ENCODE assay signal across 1 cellular context in genomic region chrX:13691845-13692334, GRCh38.
TF ChIP-seq lines count a peak whose summit lies in the region.

No MANE protein-coding gene starts in this region.

TF ChIP-seq in HEK293, 187 proteins besides CTCF, POLR2A, EP300 and RAD21 (continued from another document):
- TF ChIP-seq HOXD13 (CRISPR knock-in tag; IDR thresholded peaks at IDR 0.05; ENCODE audit: borderline replicate concordance) (no peak), ZXDB (tag by site-specific recombination; IDR thresholded peaks at IDR 0.05) (peak; percentile 79), ZNF416 (tag by site-specific recombination; IDR thresholded peaks at IDR 0.05) (no peak), ZNF521 (tag by site-specific recombination; IDR thresholded peaks at IDR 0.05) (no peak), PATZ1 (tag by site-specific recombination; IDR thresholded peaks at IDR 0.05) (peak; percentile 78), ZNF664 (tag by site-specific recombination; IDR thresholded peaks at IDR 0.05) (peak; percentile 62; the same call in 1 of the 2 replicates), ZBTB20 (tag by site-specific recombination; IDR thresholded peaks at IDR 0.05) (0 out of 2 replicates have a peak, but pooled peaks have one; percentile 14), KLF8 (tag by site-specific recombination; IDR thresholded peaks at IDR 0.05) (peak; percentile 69), ZNF510 (tag by site-specific recombination; IDR thresholded peaks at IDR 0.05; ENCODE audit: insufficient replicate concordance) (no peak), ZNF76 (tag by site-specific recombination; IDR thresholded peaks at IDR 0.05; ENCODE audit: borderline replicate concordance, low read depth) (no peak), HIC1 (tag by site-specific recombination; IDR thresholded peaks at IDR 0.05) (peak; percentile 55; the same call in 1 of the 2 replicates), GLIS1 (tag by site-specific recombination; IDR thresholded peaks at IDR 0.05) (peak; percentile 57), ZFP69B (tag by site-specific recombination; IDR thresholded peaks at IDR 0.05) (0 out of 2 replicates have a peak, but pooled peaks have one; percentile 15), PRDM6 (tag by site-specific recombination; IDR thresholded peaks at IDR 0.05) (peak; percentile 47; the same call in 1 of the 2 replicates), GLIS2 (tag by site-specific recombination; IDR thresholded peaks at IDR 0.05) (0 out of 2 replicates have a peak, but pooled peaks have one; percentile 30), ZBTB8A (tag by site-specific recombination; IDR thresholded peaks at IDR 0.05) (0 out of 2 replicates have a peak, but pooled peaks have one; percentile 31), ZNF335 (tag by site-specific recombination; conservative IDR thresholded peaks at IDR 0.05) (0 out of 2 replicates have a peak, but pooled peaks have one; percentile 39), ZNF692 (tag by site-specific recombination; IDR thresholded peaks at IDR 0.05) (peak; percentile 76), INSM2 (tag by site-specific recombination; IDR thresholded peaks at IDR 0.05) (peak; percentile 79), SP7 (tag by site-specific recombination; IDR thresholded peaks at IDR 0.05) (peak; percentile 78), ZEB2 (tag by site-specific recombination; IDR thresholded peaks at IDR 0.05) (peak; percentile 45; the same call in 1 of the 2 replicates)
- TF ChIP-seq, protein P1, sequence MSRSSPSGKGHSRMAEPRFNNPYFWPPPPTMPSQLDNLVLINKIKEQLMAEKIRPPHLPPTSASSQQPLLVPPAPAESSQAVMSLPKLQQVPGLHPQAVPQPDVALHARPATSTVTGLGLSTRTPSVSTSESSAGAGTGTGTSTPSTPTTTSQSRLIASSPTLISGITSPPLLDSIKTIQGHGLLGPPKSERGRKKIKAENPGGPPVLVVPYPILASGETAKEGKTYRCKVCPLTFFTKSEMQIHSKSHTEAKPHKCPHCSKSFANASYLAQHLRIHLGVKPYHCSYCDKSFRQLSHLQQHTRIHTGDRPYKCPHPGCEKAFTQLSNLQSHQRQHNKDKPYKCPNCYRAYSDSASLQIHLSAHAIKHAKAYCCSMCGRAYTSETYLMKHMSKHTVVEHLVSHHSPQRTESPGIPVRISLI (tag by site-specific recombination; IDR thresholded peaks at IDR 0.05) = peak; percentile 100
- TF ChIP-seq, protein P2, sequence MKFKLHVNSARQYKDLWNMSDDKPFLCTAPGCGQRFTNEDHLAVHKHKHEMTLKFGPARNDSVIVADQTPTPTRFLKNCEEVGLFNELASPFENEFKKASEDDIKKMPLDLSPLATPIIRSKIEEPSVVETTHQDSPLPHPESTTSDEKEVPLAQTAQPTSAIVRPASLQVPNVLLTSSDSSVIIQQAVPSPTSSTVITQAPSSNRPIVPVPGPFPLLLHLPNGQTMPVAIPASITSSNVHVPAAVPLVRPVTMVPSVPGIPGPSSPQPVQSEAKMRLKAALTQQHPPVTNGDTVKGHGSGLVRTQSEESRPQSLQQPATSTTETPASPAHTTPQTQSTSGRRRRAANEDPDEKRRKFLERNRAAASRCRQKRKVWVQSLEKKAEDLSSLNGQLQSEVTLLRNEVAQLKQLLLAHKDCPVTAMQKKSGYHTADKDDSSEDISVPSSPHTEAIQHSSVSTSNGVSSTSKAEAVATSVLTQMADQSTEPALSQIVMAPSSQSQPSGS (tag by site-specific recombination; IDR thresholded peaks at IDR 0.05; ENCODE audit: low read depth) = peak; percentile 45; the same call in 1 of the 2 replicates
- TF ChIP-seq, protein P3, sequence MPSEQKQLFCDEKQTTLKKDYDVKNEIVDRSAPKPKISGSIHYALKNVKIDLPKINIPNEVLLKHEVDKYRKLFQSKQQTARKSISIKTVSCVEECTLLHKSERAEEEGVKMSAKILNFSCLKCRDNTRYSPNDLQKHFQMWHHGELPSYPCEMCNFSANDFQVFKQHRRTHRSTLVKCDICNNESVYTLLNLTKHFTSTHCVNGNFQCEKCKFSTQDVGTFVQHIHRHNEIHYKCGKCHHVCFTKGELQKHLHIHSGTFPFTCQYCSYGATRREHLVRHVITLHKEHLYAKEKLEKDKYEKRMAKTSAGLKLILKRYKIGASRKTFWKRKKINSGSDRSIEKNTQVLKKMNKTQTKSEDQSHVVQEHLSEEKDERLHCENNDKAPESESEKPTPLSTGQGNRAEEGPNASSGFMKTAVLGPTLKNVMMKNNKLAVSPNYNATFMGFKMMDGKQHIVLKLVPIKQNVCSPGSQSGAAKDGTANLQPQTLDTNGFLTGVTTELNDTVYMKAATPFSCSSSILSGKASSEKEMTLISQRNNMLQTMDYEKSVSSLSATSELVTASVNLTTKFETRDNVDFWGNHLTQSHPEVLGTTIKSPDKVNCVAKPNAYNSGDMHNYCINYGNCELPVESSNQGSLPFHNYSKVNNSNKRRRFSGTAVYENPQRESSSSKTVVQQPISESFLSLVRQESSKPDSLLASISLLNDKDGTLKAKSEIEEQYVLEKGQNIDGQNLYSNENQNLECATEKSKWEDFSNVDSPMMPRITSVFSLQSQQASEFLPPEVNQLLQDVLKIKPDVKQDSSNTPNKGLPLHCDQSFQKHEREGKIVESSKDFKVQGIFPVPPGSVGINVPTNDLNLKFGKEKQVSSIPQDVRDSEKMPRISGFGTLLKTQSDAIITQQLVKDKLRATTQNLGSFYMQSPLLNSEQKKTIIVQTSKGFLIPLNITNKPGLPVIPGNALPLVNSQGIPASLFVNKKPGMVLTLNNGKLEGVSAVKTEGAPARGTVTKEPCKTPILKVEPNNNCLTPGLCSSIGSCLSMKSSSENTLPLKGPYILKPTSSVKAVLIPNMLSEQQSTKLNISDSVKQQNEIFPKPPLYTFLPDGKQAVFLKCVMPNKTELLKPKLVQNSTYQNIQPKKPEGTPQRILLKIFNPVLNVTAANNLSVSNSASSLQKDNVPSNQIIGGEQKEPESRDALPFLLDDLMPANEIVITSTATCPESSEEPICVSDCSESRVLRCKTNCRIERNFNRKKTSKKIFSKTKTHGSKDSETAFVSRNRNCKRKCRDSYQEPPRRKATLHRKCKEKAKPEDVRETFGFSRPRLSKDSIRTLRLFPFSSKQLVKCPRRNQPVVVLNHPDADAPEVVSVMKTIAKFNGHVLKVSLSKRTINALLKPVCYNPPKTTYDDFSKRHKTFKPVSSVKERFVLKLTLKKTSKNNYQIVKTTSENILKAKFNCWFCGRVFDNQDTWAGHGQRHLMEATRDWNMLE (tag by site-specific recombination; conservative IDR thresholded peaks at IDR 0.05; ENCODE audit: low read depth) = no peak
- TF ChIP-seq, protein P4, sequence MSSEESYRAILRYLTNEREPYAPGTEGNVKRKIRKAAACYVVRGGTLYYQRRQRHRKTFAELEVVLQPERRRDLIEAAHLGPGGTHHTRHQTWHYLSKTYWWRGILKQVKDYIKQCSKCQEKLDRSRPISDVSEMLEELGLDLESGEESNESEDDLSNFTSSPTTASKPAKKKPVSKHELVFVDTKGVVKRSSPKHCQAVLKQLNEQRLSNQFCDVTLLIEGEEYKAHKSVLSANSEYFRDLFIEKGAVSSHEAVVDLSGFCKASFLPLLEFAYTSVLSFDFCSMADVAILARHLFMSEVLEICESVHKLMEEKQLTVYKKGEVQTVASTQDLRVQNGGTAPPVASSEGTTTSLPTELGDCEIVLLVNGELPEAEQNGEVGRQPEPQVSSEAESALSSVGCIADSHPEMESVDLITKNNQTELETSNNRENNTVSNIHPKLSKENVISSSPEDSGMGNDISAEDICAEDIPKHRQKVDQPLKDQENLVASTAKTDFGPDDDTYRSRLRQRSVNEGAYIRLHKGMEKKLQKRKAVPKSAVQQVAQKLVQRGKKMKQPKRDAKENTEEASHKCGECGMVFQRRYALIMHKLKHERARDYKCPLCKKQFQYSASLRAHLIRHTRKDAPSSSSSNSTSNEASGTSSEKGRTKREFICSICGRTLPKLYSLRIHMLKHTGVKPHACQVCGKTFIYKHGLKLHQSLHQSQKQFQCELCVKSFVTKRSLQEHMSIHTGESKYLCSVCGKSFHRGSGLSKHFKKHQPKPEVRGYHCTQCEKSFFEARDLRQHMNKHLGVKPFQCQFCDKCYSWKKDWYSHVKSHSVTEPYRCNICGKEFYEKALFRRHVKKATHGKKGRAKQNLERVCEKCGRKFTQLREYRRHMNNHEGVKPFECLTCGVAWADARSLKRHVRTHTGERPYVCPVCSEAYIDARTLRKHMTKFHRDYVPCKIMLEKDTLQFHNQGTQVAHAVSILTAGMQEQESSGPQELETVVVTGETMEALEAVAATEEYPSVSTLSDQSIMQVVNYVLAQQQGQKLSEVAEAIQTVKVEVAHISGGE (tag by site-specific recombination; conservative IDR thresholded peaks at IDR 0.05; ENCODE audit: low read depth) = no peak
TF ChIP-seq in HEK293: peak in this region for 39.
